ENCODE assay signal across 21 cellular contexts in the genomic region with DNA sequence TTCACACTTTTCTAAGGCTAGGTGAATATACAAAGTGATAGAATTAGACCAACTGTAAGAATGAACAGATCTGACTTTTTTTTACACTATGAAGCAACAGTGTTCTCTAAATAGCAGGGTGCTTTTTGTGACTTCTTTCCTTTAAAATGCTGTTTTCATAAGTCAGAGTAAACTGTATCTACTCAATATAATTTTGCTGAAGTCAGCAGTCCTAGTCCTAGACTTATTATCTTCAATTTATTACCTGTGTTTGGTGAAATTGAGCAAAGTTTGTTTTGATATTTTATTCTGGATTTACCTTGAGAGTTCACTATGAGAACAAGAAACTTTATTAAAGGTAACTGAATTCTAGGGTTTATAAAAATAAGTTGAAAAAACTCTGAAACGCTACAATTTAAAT.
DNase-seq lines count a peak whose midpoint lies in the region; ATAC-seq, FAIRE-seq and TF ChIP-seq lines count a peak whose summit lies in the region.
"Had no signal": no experiment of that assay in that cellular context is flagged by ENCODE, and none has a peak within 500 bp of the region (broad histone marks: within the 10 kb centered on the region; RNA-seq: fewer than 3 reads in every experiment).

No MANE protein-coding gene starts in this region.

- no peak overlapping the region for H2BK20ac ChIP-seq in IMR-90 (ENCODE audit: low read depth, low read length)
- H2BK20ac ChIP-seq in H1 (ENCODE audit: low read length), result no peak overlapping the region

- H4K20me1 ChIP-seq in IMR-90 (ENCODE audit: insufficient read depth, low read length) (no peaks in the 10 kb centered on the region), H1 (replicated peaks in 1 of 2; ENCODE audit: control insufficient read depth in 1 of 2, insufficient read depth in 2 of 2, low read length in 2 of 2) (no peaks in the 10 kb centered on the region)
- H4K20me1 ChIP-seq: BLaER1 treated with 17β-estradiol and CSF1 and Interleukin-3, amounts not matched to agents 10 nM and 100 nM had no signal

- H2AFZ ChIP-seq in IMR-90 (replicated peaks; ENCODE audit: low read length, poor library complexity) (no peak overlapping the region), H1 (ENCODE audit: low read length) (no peak overlapping the region)

- POLR2A ChIA-PET in A549 (lab: Yijun Ruan, JAX) (no interaction called here), IMR-90 (lab: Charles Lee; ENCODE audit: unreplicated experiment) (no interaction called here), H1 (lab: Charles Lee; ENCODE audit: partially characterized antibody) (no interaction called here)

- TF ChIP-seq CTCF in A549 (IDR thresholded peaks at IDR 0.05), result no peak
- TF ChIP-seq CTCF in IMR-90 (conservative IDR thresholded peaks at IDR 0.05; ENCODE audit: low read depth, low read length), result no peak
- no peak for TF ChIP-seq CTCF in H1 (IDR thresholded peaks at IDR 0.05; ENCODE audit: control extremely low read depth in 1 of 3, insufficient read depth in 1 of 3, low read depth in 1 of 3, low read length in 3 of 3)

- H2AK5ac ChIP-seq in IMR-90 (ENCODE audit: low read depth, low read length) (no peak overlapping the region), H1 (ENCODE audit: low read depth, low read length) (no peak overlapping the region), mesendoderm (ENCODE audit: low read length) (no peak overlapping the region)

- H3K4me3 ChIP-seq in A549 (no peak overlapping the region), IMR-90 (ENCODE audit: insufficient read depth, low read depth, low read length) (no peak overlapping the region), H1 (ENCODE audit: extremely low read depth in 1 of 4, insufficient read depth in 2 of 4, low read depth in 3 of 4, low read length in 4 of 4) (no peak overlapping the region), mesendoderm (ENCODE audit: low read length) (no peak overlapping the region)
- H3K4me3 ChIP-seq: BLaER1 treated with 17β-estradiol and CSF1 and Interleukin-3, amounts not matched to agents 10 nM and 100 nM; GM12878 had no signal

- H3K18ac ChIP-seq in IMR-90 (ENCODE audit: low read depth, low read length) (no peak overlapping the region), H1 (ENCODE audit: extremely low read depth, low read length) (no peak overlapping the region), mesendoderm (ENCODE audit: low read length) (no peak overlapping the region)

- H2BK12ac ChIP-seq in H1 (ENCODE audit: low read depth, low read length), result no peak overlapping the region

- H2BK5ac ChIP-seq in IMR-90 (ENCODE audit: low read depth, low read length, poor library complexity, severe bottlenecking) (no peak overlapping the region), H1 (ENCODE audit: low read depth, low read length) (no peak overlapping the region), mesendoderm (ENCODE audit: low read length) (no peak overlapping the region)

- H2BK120ac ChIP-seq in IMR-90 (ENCODE audit: low read depth, low read length) (no peak overlapping the region), H1 (replicated peaks; ENCODE audit: low read depth, low read length) (no peak overlapping the region), mesendoderm (ENCODE audit: low read depth, low read length) (no peak overlapping the region)

- H2BK15ac ChIP-seq in IMR-90 (ENCODE audit: low read depth, low read length) (no peak overlapping the region), H1 (ENCODE audit: low read length) (no peak overlapping the region), mesendoderm (replicated peaks; ENCODE audit: low read depth) (no peak overlapping the region)

- H3K79me2 ChIP-seq in H1 (ENCODE audit: control insufficient read depth in 1 of 2, insufficient read depth in 2 of 2, low read length in 2 of 2) (no peaks in the 10 kb centered on the region), mesendoderm (ENCODE audit: control insufficient read depth, insufficient read depth, low read length) (no peaks in the 10 kb centered on the region)

- in situ Hi-C loops in IMR-90 (cut with MboI; ENCODE audit: low sequenced_read_pairs), result no loop called here

- no TSS peak for BruUV-seq in IMR-90 (replicated peaks; lab: Mats Ljungman, UMichigan)

- H3K79me1 ChIP-seq in IMR-90 (ENCODE audit: low read depth in 1 of 2, low read length in 2 of 2) (no peaks in the 10 kb centered on the region), H1 (ENCODE audit: low read depth, low read length) (no peaks in the 10 kb centered on the region), mesendoderm (ENCODE audit: low read length) (no peaks in the 10 kb centered on the region)

- 33% methylated on average over 1 of the region's 1 CpG for WGBS in A549 (ENCODE audit: missing lambda C conversion rate)
- WGBS in IMR-90 (ENCODE audit: extremely low coverage in 2 of 2, insufficient read length in 1 of 2), 2 experiments, result no CpG with 5 or more reads among the region's 1 CpG
- 79% methylated on average over 1 of the region's 1 CpG; no CpG with 5 or more reads in 1 of the 2 experiments for WGBS in H1 (ENCODE audit: extremely low coverage in 1 of 2, insufficient coverage in 1 of 2, insufficient read length in 1 of 2, insufficient replicate concordance in 2 of 2, low coverage in 1 of 2, low lambda C conversion rate in 2 of 2, missing lambda C conversion rate in 1 of 2), 2 experiments
- no CpG with 5 or more reads among the region's 1 CpG for WGBS in mesendoderm (ENCODE audit: extremely low coverage, insufficient coverage, low lambda C conversion rate)

- no peaks in the 10 kb centered on the region for H3K36me3 ChIP-seq in IMR-90 (ENCODE audit: control insufficient read depth, insufficient read depth, low read length)
- H3K36me3 ChIP-seq in H1 (ENCODE audit: control insufficient read depth in 2 of 4, insufficient read depth in 4 of 4, low read length in 3 of 4), result no peaks in the 10 kb centered on the region
- no peaks in the 10 kb centered on the region for H3K36me3 ChIP-seq in mesendoderm (ENCODE audit: control insufficient read depth, insufficient read depth, low read length)
- H3K36me3 ChIP-seq: BLaER1 treated with 17β-estradiol and CSF1 and Interleukin-3, amounts not matched to agents 10 nM and 100 nM had no signal

- no peak overlapping the region for H3K56ac ChIP-seq in IMR-90 (ENCODE audit: extremely low read depth, insufficient read depth, low read length)
- H3K56ac ChIP-seq in H1 (replicated peaks; ENCODE audit: insufficient read length, low read depth, low read length), result no peak overlapping the region
- no peak overlapping the region for H3K56ac ChIP-seq in mesendoderm (ENCODE audit: low read length)

- H3K9me3 ChIP-seq in A549 (no peaks in the 10 kb centered on the region), IMR-90 (ENCODE audit: control insufficient read depth, insufficient read depth, low read length) (no peaks in the 10 kb centered on the region), H1 (ENCODE audit: insufficient read depth in 2 of 2, low read depth in 1 of 2, low read length in 1 of 2) (no peaks in the 10 kb centered on the region)
- H3K9me3 ChIP-seq: BLaER1 treated with 17β-estradiol and CSF1 and Interleukin-3, amounts not matched to agents 10 nM and 100 nM; Caco-2 had no signal

- CTCF ChIA-PET in A549 (lab: Yijun Ruan, JAX) (no interaction called here), IMR-90 (lab: Yijun Ruan, JAX) (no interaction called here), H1 (lab: Charles Lee; ENCODE audit: partially characterized antibody) (no interaction called here)

- no peak overlapping the region for H2AK9ac ChIP-seq in IMR-90 (replicated peaks; ENCODE audit: low read depth, low read length, poor library complexity)

- no peaks in the 10 kb centered on the region for H3K4me1 ChIP-seq in A549
- H3K4me1 ChIP-seq in IMR-90 (ENCODE audit: control insufficient read depth, insufficient read depth, low read length), result no peaks in the 10 kb centered on the region
- no peaks in the 10 kb centered on the region for H3K4me1 ChIP-seq in H1 (replicated peaks in 1 of 4; ENCODE audit: control insufficient read depth in 3 of 4, insufficient read depth in 4 of 4, low read length in 3 of 4)
- H3K4me1 ChIP-seq in mesendoderm (ENCODE audit: control insufficient read depth, low read depth, low read length), result no peaks in the 10 kb centered on the region
- H3K4me1 ChIP-seq: BLaER1 treated with 17β-estradiol and CSF1 and Interleukin-3, amounts not matched to agents 10 nM and 100 nM; Caco-2 had no signal

- intact Hi-C loops in IMR-90 (cut with micrococcal nuclease), result no loop called here

- TF ChIP-seq POLR2A in A549 (IDR thresholded peaks at IDR 0.05; ENCODE audit: low read length) (no peak), IMR-90 (IDR thresholded peaks at IDR 0.05; ENCODE audit: low read depth, low read length) (no peak), H1 (IDR thresholded peaks at IDR 0.05; ENCODE audit: control extremely low read depth in 1 of 2, low read depth in 2 of 2, low read length in 2 of 2) (no peak)

- no peaks in the 10 kb centered on the region for H3K27me3 ChIP-seq in IMR-90 (ENCODE audit: control insufficient read depth, insufficient read depth, low read length)
- H3K27me3 ChIP-seq in H1 (replicated peaks in 1 of 4; ENCODE audit: control insufficient read depth in 3 of 4, extremely low read depth in 1 of 4, insufficient read depth in 3 of 4, low read length in 3 of 4), result no peaks in the 10 kb centered on the region
- no peaks in the 10 kb centered on the region for H3K27me3 ChIP-seq in mesendoderm (ENCODE audit: insufficient read depth, low read length, poor library complexity)
- H3K27me3 ChIP-seq: BLaER1 treated with 17β-estradiol and CSF1 and Interleukin-3, amounts not matched to agents 10 nM and 100 nM had no signal

- H3K23ac ChIP-seq in IMR-90 (ENCODE audit: low read depth, low read length), result no peak overlapping the region
- no peak overlapping the region for H3K23ac ChIP-seq in H1 (ENCODE audit: insufficient read length)
- no peak overlapping the region for H3K23ac ChIP-seq in mesendoderm (ENCODE audit: low read length)

- H3K27ac ChIP-seq in A549, result no peak overlapping the region
- no peak overlapping the region for H3K27ac ChIP-seq in IMR-90 (ENCODE audit: insufficient read depth, low read length)
- H3K27ac ChIP-seq in H1 (ENCODE audit: low read depth, low read length), result no peak overlapping the region
- H3K27ac ChIP-seq in mesendoderm (ENCODE audit: low read depth, low read length), result no peak overlapping the region
- H3K27ac ChIP-seq: BLaER1 treated with 17β-estradiol and CSF1 and Interleukin-3, amounts not matched to agents 10 nM and 100 nM; C4-2B had no signal

- DNase-seq in A549 (ENCODE audit: low read depth in 1 of 2, low spot score in 1 of 2), result no peak
- DNase-seq in IMR-90, result no peak
- DNase-seq in H1 (ENCODE audit: low read depth in 1 of 2, low spot score in 2 of 2), result no peak
- DNase-seq in mesendoderm, result no peak
- DNase-seq in stimulated activated CD4-positive, alpha-beta T cell treated with anti-CD3 and anti-CD28 coated beads, Interleukin-4, amount 100 ng/mL, for 4 hours, result no peak
- DNase-seq in EL, result no peak
- DNase-seq: 8988T; AML-193; Caco-2; Calu3; CD4-positive, alpha-beta T cell; CD8-positive, alpha-beta T cell; DMS79 treated with DMSO at 0.1 percent for 48 hours; GDM1 had no signal

- FAIRE-seq in A549 (lab: Jason Lieb, UNC) (no peak), H1 (lab: Jason Lieb, UNC) (no peak)
- FAIRE-seq: A204.1, D721Med, GM12878, GM12892, GM18507 had no signal

- no peaks in the 10 kb centered on the region for H3K23me2 ChIP-seq in H1 (ENCODE audit: low read depth, low read length)

- H3K9me1 ChIP-seq in IMR-90 (ENCODE audit: insufficient read depth, low read length), result no peaks in the 10 kb centered on the region

- no peak overlapping the region for H4K8ac ChIP-seq in IMR-90 (ENCODE audit: low read depth in 2 of 2, low read length in 2 of 2)
- no peak overlapping the region for H4K8ac ChIP-seq in H1 (ENCODE audit: extremely low read depth, insufficient read depth, low read length)
- no peak overlapping the region for H4K8ac ChIP-seq in mesendoderm (ENCODE audit: low read depth, low read length)

- no peak for TF ChIP-seq RAD21 in A549 (conservative IDR thresholded peaks at IDR 0.05 in 1 of 2, IDR thresholded peaks at IDR 0.05 in 1 of 2)
- no peak for TF ChIP-seq RAD21 in IMR-90 (IDR thresholded peaks at IDR 0.05; ENCODE audit: low read length)
- TF ChIP-seq RAD21 in H1 (IDR thresholded peaks at IDR 0.05 in 1 of 2, conservative IDR thresholded peaks at IDR 0.05 in 1 of 2; ENCODE audit: low read depth in 2 of 2, low read length in 2 of 2), result no peak

- H3K4ac ChIP-seq in IMR-90 (ENCODE audit: low read depth, low read length) (no peak overlapping the region), H1 (replicated peaks; ENCODE audit: insufficient read length, low read depth, low read length) (no peak overlapping the region), mesendoderm (ENCODE audit: low read depth, low read length) (no peak overlapping the region)

- H3K9ac ChIP-seq in IMR-90 (ENCODE audit: low read depth, low read length), result no peak overlapping the region
- no peak overlapping the region for H3K9ac ChIP-seq in H1 (replicated peaks in 1 of 4; ENCODE audit: extremely low read depth in 1 of 4, low read depth in 3 of 4, low read length in 3 of 4)
- H3K9ac ChIP-seq in mesendoderm (ENCODE audit: low read length), result no peak overlapping the region
- H3K9ac ChIP-seq: BLaER1 treated with 17β-estradiol and CSF1 and Interleukin-3, amounts not matched to agents 10 nM and 100 nM had no signal

- TF ChIP-seq EP300 in A549 (IDR thresholded peaks at IDR 0.05) (no peak), H1 (IDR thresholded peaks at IDR 0.05; ENCODE audit: borderline replicate concordance in 1 of 2, low read depth in 2 of 2, low read length in 2 of 2) (no peak)

- dilution Hi-C loops in IMR-90 (cut with HindIII; ENCODE audit: low sequenced_read_pairs, unreplicated experiment), result no loop called here

- ATAC-seq in A549 (no peak), IMR-90 (ENCODE audit: low read depth) (no peak)
- ATAC-seq: CD8-positive, alpha-beta T cell; GM12878 had no signal

- H3K14ac ChIP-seq in IMR-90 (replicated peaks; ENCODE audit: low read depth, low read length), result no peak overlapping the region
- no peak overlapping the region for H3K14ac ChIP-seq in H1 (ENCODE audit: insufficient read length)

- H4K91ac ChIP-seq in IMR-90 (ENCODE audit: insufficient read depth, low read depth, low read length), result no peak overlapping the region
- no peak overlapping the region for H4K91ac ChIP-seq in H1 (replicated peaks; ENCODE audit: insufficient read length, low read length)

- H3K4me2 ChIP-seq in A549 (no peak overlapping the region), IMR-90 (ENCODE audit: low read depth, low read length) (no peak overlapping the region), H1 (ENCODE audit: insufficient read depth in 1 of 2, low read depth in 2 of 2, low read length in 2 of 2) (no peak overlapping the region), mesendoderm (ENCODE audit: low read length) (no peak overlapping the region)
- H3K4me2 ChIP-seq: BLaER1 treated with 17β-estradiol and CSF1 and Interleukin-3, amounts not matched to agents 10 nM and 100 nM had no signal

- no peak overlapping the region for H4K5ac ChIP-seq in IMR-90 (ENCODE audit: low read depth, low read length)
- no peak overlapping the region for H4K5ac ChIP-seq in H1 (ENCODE audit: insufficient read length, low read depth, low read length)
- no peak overlapping the region for H4K5ac ChIP-seq in mesendoderm (ENCODE audit: low read length)

Comparison
In these comparisons a context has a peak if more than half of its experiments do, and no peak if none do; other contexts are left out.
1. Of the 18 proteins assayed by ChIP-seq in both H1 and A549: peak only in H1: none; only in A549: none; in both: MAFK; in neither: 17.